Comparison of ENCODE assay signal across 13 cellular contexts in the genomic region with DNA sequence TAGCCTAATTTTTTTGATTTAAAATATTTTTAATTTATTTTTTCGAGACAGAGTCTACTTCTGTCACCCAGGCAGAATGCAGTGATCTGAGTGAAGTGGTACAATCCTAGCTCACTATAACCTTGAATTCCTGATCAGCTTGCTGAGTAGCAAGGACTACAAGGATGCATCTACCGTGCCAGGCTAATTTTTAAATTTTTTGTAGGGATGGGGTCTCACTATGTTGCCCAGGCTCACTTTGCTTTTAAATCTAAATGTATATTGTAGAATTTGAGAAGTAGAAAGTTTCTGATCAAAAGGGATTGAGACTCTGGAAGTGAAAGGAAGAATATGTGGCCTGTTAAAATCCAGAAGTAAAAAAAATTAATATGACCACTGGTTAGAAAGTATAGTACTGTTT. TPM values are rescaled to one million over a fixed set of nuclear protein-coding genes. Genes with fewer than 3 reads are reported as not detected.
DNase-seq lines count a peak whose midpoint lies in the region; ATAC-seq, FAIRE-seq and TF ChIP-seq lines count a peak whose summit lies in the region.
"Had no signal": no experiment of that assay in that cellular context is flagged by ENCODE, and none has a peak within 500 bp of the region (broad histone marks: within the 10 kb centered on the region; RNA-seq: fewer than 3 reads in every experiment).

No MANE protein-coding gene starts in this region.

- no peaks in the 10 kb centered on the region for H3K9me3 ChIP-seq in heart right ventricle
- no peaks in the 10 kb centered on the region for H3K9me3 ChIP-seq in GM12878 (replicated peaks; ENCODE audit: control insufficient read depth, insufficient read depth, low read length)
- no peaks in the 10 kb centered on the region for H3K9me3 ChIP-seq in lower lobe of right lung
- H3K9me3 ChIP-seq in upper lobe of left lung = no peaks in the 10 kb centered on the region
- H3K9me3 ChIP-seq: sigmoid colon had no signal

- TF ChIP-seq EP300 in GM12878 (IDR thresholded peaks at IDR 0.05; ENCODE audit: borderline replicate concordance in 1 of 2, control insufficient read depth in 1 of 2, low read depth in 2 of 2, low read length in 2 of 2) = no peak
- TF ChIP-seq EP300 in upper lobe of left lung (IDR thresholded peaks at IDR 0.05) = no peak

- TF ChIP-seq RAD21 in GM12878 (IDR thresholded peaks at IDR 0.05; ENCODE audit: insufficient read depth, low read depth, low read length) = no peak

- RAD21 ChIA-PET in GM12878 (lab: Charles Lee; ENCODE audit: unreplicated experiment) = interaction anchor here (1.2 to 3.2 kb wide), 5 partner anchors 25 to 218 kb away, joined by 3 to 41 read pairs (median 3); partner anchors contain the start of genes FAM76A, IFI6 and PPP1R8

- H3K36me3 ChIP-seq in heart right ventricle (peaks cover 0 to 30% (median 0%) of the 10 kb centered on the region in 9 donors), GM12878 (ENCODE audit: control insufficient read depth in 2 of 2, insufficient read depth in 2 of 2, low read length in 1 of 2) (peaks cover 0 to 4% of the 10 kb centered on the region in 2 experiments; a peak in 2 of 4 replicates), lower lobe of right lung (peaks cover 12% of the 10 kb centered on the region), upper lobe of left lung (peaks cover 0 to 17% (median 5%) of the 10 kb centered on the region in 4 donors)

- ATAC-seq in heart right ventricle (no peak), left ventricle myocardium superior (no peak), GM12878 (no peak), lower lobe of right lung (no peak), upper lobe of left lung (ENCODE audit: low FRiP score in 2 of 2) (no peak), GM18858 (IDR thresholded peaks at IDR 0.05; ENCODE audit: unreplicated experiment) (no peak)
- ATAC-seq: Right ventricle myocardium inferior had no signal

- POLR2A ChIA-PET in GM12878 (lab: Charles Lee) = interaction anchor here (0.6 to 3.1 kb wide), 7 partner anchors 9 to 157 kb away, joined by 3 to 26 read pairs (median 4); partner anchors contain the start of gene FAM76A

- peak overlapping the region; percentile 68 for H3K4me2 ChIP-seq in GM12878 (ENCODE audit: control insufficient read depth, insufficient read depth)

- no TSS peak for BruUV-seq in GM12878 (replicated peaks; lab: Mats Ljungman, UMichigan)

- CTCF ChIA-PET in GM12878 (lab: Yijun Ruan, JAX) = interaction anchor here (1.2 to 5.3 kb wide), 5 partner anchors 15 to 301 kb away, joined by 3 to 33 read pairs (median 3); partner anchors contain the start of genes FAM76A and IFI6

- H3K27ac ChIP-seq in heart right ventricle (peak overlapping the region in 8 of 10 donors; percentile 94 to 99 (median 96)), GM12878 (ENCODE audit: control insufficient read depth, insufficient read depth) (peak overlapping the region; percentile 32), lower lobe of right lung (peak overlapping the region; percentile 98), upper lobe of left lung (peak overlapping the region; percentile 96 to 99 (median 98))

- no peak for TF ChIP-seq CTCF in heart right ventricle (IDR thresholded peaks at IDR 0.05)
- no peak for TF ChIP-seq CTCF in GM12878 (IDR thresholded peaks at IDR 0.05 in 2 of 3, conservative IDR thresholded peaks at IDR 0.05 in 1 of 3; ENCODE audit: control insufficient read depth in 2 of 3, extremely low read depth in 1 of 3, insufficient read depth in 1 of 3, low read depth in 3 of 3, low read length in 3 of 3)
- no peak for TF ChIP-seq CTCF in lower lobe of right lung (IDR thresholded peaks at IDR 0.05)
- TF ChIP-seq CTCF in upper lobe of left lung (IDR thresholded peaks at IDR 0.05) = no peak
- no peak for TF ChIP-seq CTCF in lower leg skin (IDR thresholded peaks at IDR 0.05)

- peaks cover 62% of the 10 kb centered on the region for H3K79me2 ChIP-seq in GM12878 (ENCODE audit: control insufficient read depth, insufficient read depth, low read length)

- H3K27me3 ChIP-seq in heart right ventricle (no peaks in the 10 kb centered on the region), GM12878 (replicated peaks in 1 of 2; ENCODE audit: control insufficient read depth in 2 of 2, insufficient read depth in 2 of 2, low read length in 1 of 2) (no peaks in the 10 kb centered on the region), lower lobe of right lung (ENCODE audit: low read depth) (no peaks in the 10 kb centered on the region), upper lobe of left lung (no peaks in the 10 kb centered on the region)
- H3K27me3 ChIP-seq: sigmoid colon had no signal

- in situ Hi-C loops in GM12878 (cut with MboI) = no loop called here

- SMC1A ChIA-PET in GM12878 (lab: Charles Lee; ENCODE audit: uncharacterized antibody, unreplicated experiment) = interaction anchor here (1.0 to 5.4 kb wide), 5 partner anchors 10 to 104 kb away, joined by 3 to 35 read pairs (median 4); no protein-coding TSS in a partner anchor

- no peak for FAIRE-seq in GM12878 (lab: Jason Lieb, UNC)
- FAIRE-seq: colon had no signal

- 81 to 92% methylated on average over 2 of the region's 2 CpGs for WGBS in heart right ventricle, 2 donors
- WGBS in GM12878 (ENCODE audit: insufficient coverage, insufficient replicate concordance, low lambda C conversion rate, missing lambda C conversion rate) = 50% methylated on average over 2 of the region's 2 CpGs
- 67 to 75% methylated on average over 2 of the region's 2 CpGs for WGBS in upper lobe of left lung, 2 donors
- 80 to 87% methylated on average over 2 of the region's 2 CpGs for WGBS in lower leg skin, 2 donors

- H3K4me3 ChIP-seq in heart right ventricle = peak overlapping the region in 7 of 10 donors; percentile 80 to 100 (median 91)
- peak overlapping the region; percentile 63 for H3K4me3 ChIP-seq in GM12878
- peak overlapping the region; percentile 95 for H3K4me3 ChIP-seq in lower lobe of right lung
- peak overlapping the region in 3 of 4 donors; percentile 77 to 92 (median 84) for H3K4me3 ChIP-seq in upper lobe of left lung
- H3K4me3 ChIP-seq in lower leg skin (ENCODE audit: low read depth, poor library complexity, severe bottlenecking) = no peak overlapping the region

- no peak overlapping the region for H2AFZ ChIP-seq in GM12878 (ENCODE audit: control insufficient read depth, low read depth, low read length)

- intact Hi-C loops in heart right ventricle (cut with DNase I) (loop anchor here in 2 of 10 donors (5.0 kb wide), 1 partner anchor 47 kb away; the partner anchor contains the start of gene FAM76A (in 2 of the 2)), left ventricle myocardium superior (cut with micrococcal nuclease) (no loop called here), GM12878 (cut with micrococcal nuclease; ENCODE audit: unreplicated experiment) (loop anchor here (5.0 to 10.0 kb wide), 2 partner anchors 102 to 470 kb away; partner anchors contain the start of gene IFI6), lower lobe of right lung (cut with DNase I) (no loop called here), lower leg skin (cut with DNase I; ENCODE audit: low total_unique reads) (no loop called here)

- H4K20me1 ChIP-seq in GM12878 (ENCODE audit: control insufficient read depth, insufficient read depth) = peaks cover 8% of the 10 kb centered on the region; the same call in 1 of the 2 replicates

- TF ChIP-seq POLR2A in GM12878 (IDR thresholded peaks at IDR 0.05; ENCODE audit: low read depth, low read length) = no peak
- no peak for TF ChIP-seq POLR2A in upper lobe of left lung (IDR thresholded peaks at IDR 0.05)
- TF ChIP-seq POLR2A in lower leg skin (IDR thresholded peaks at IDR 0.05) = no peak

- H3K4me1 ChIP-seq in heart right ventricle (peaks cover 0 to 67% (median 30%) of the 10 kb centered on the region in 9 donors), GM12878 (ENCODE audit: control insufficient read depth, insufficient read depth, low read length) (peaks cover 6% of the 10 kb centered on the region), lower lobe of right lung (peaks cover 59% of the 10 kb centered on the region), upper lobe of left lung (peaks cover 38 to 66% (median 56%) of the 10 kb centered on the region in 4 donors)

- DNase-seq in heart right ventricle = no peak
- no peak for DNase-seq in left ventricle myocardium superior
- no peak for DNase-seq in GM12878 (ENCODE audit: low read depth, low spot score)
- DNase-seq in lower lobe of right lung = no peak
- no peak for DNase-seq in upper lobe of left lung
- DNase-seq in DMS53 (lab: John Stamatoyannopoulos, UW) = no peak
- DNase-seq in lower leg skin (ENCODE audit: low spot score in 2 of 2) = no peak
- DNase-seq: midbrain, NCI-H226, sigmoid colon had no signal

- H3K9ac ChIP-seq in GM12878 (ENCODE audit: control insufficient read depth, insufficient read depth, low read length) = peak overlapping the region; percentile 94

RNA-seq across cellular contexts. Expression of gene STX12, which starts 1.6 kb away (rescaled TPM):
- total RNA-seq in heart right ventricle = 10 to 100 TPM; 17.2 to 45.7 (median 22.5) TPM
- polyA plus RNA-seq in heart right ventricle = 10 to 100 TPM; 15.1 to 20.4 TPM
- 23.7 TPM for total RNA-seq in left ventricle myocardium superior
- 74.7 and 75.4 TPM in 2 replicates for total RNA-seq in GM12878 (2013; cell fraction: nucleolus; rRNA removed)
- 29.9 and 32.7 TPM in 2 replicates for total RNA-seq in GM12878 (2014; rRNA removed)
- total RNA-seq in GM12878 (2014; rRNA removed; fragmentation: Illumina TruSeq; extraction: Trizol) = 29.4 and 33.6 TPM in 2 replicates
- total RNA-seq in GM12878 (2021) = 24.5 and 29.3 TPM in 2 replicates
- polyA plus RNA-seq in GM12878 (2011; ENCODE audit: low read depth) = 9.5 TPM
- polyA plus RNA-seq in GM12878 (2011; rRNA removed) = 22.5 and 29.6 TPM in 2 replicates
- polyA plus RNA-seq in GM12878 (2011; cell fraction: cytosol; rRNA removed) = 11.0 and 12.8 TPM in 2 replicates
- 28.9 and 31.3 TPM in 2 replicates for polyA plus RNA-seq in GM12878 (2011; cell fraction: nucleus; rRNA removed)
- polyA plus RNA-seq in GM12878 (2012) = 18.1 and 21.7 TPM in 2 replicates
- polyA plus RNA-seq in GM12878 (2014; fragmentation: Illumina TruSeq; extraction: Trizol) = 35.0 and 44.5 TPM in 2 replicates
- 10 to 100 TPM; 23.5 to 26.9 TPM for polyA plus RNA-seq in GM12878 (2014; fragmentation: Nextera tagmentation; extraction: Ambion mirVana)
- polyA plus RNA-seq in GM12878 (2014; rRNA removed) = 19.2 and 30.1 TPM in 2 replicates
- polyA plus RNA-seq in GM12878 (2016; fragmentation: Nextera tagmentation; extraction: Ambion mirVana) = 10 to 100 TPM; 20.2 to 25.5 TPM
- polyA minus RNA-seq in GM12878 (2011; rRNA and poly(A)+ RNA removed) = 19.5 and 23.7 TPM in 2 replicates
- 4.8 and 9.4 TPM in 2 replicates for polyA minus RNA-seq in GM12878 (2011; cell fraction: cytosol; rRNA and poly(A)+ RNA removed)
- polyA minus RNA-seq in GM12878 (2011; cell fraction: nucleus; rRNA and poly(A)+ RNA removed) = 10.8 and 12.6 TPM in 2 replicates
- total RNA-seq in lower lobe of right lung = 91.0 TPM
- 100 to 1,000 TPM in 2 of 6 donors, 10 to 100 TPM in 4; 47.1 to 107 (median 88.2) TPM for total RNA-seq in upper lobe of left lung
- total RNA-seq in lower leg skin = 100 to 1,000 TPM in 1 of 4 donors, 10 to 100 TPM in 3; 58.7 to 115 (median 69.8) TPM

RNA-seq across cellular contexts. Expression of gene FAM76A, which starts 48.9 kb away (rescaled TPM):
- 10 to 100 TPM in 9 of 10 donors, 1 to 10 TPM in 1; 9.6 to 15.1 (median 13.1) TPM for total RNA-seq in heart right ventricle
- 1 to 10 TPM; 2.8 to 5.4 TPM for polyA plus RNA-seq in heart right ventricle
- total RNA-seq in left ventricle myocardium superior = 12.3 TPM
- total RNA-seq in GM12878 (2013; cell fraction: nucleolus; rRNA removed) = 4.8 and 6.7 TPM in 2 replicates
- total RNA-seq in GM12878 (2014; rRNA removed) = 7.7 and 10.0 TPM in 2 replicates
- total RNA-seq in GM12878 (2014; rRNA removed; fragmentation: Illumina TruSeq; extraction: Trizol) = 6.7 and 9.0 TPM in 2 replicates
- 7.6 and 9.4 TPM in 2 replicates for total RNA-seq in GM12878 (2021)
- polyA plus RNA-seq in GM12878 (2011; ENCODE audit: low read depth) = 1.8 TPM
- 6.0 and 7.9 TPM in 2 replicates for polyA plus RNA-seq in GM12878 (2011; rRNA removed)
- 3.0 and 3.5 TPM in 2 replicates for polyA plus RNA-seq in GM12878 (2011; cell fraction: cytosol; rRNA removed)
- 3.5 and 4.0 TPM in 2 replicates for polyA plus RNA-seq in GM12878 (2011; cell fraction: nucleus; rRNA removed)
- 2.2 and 3.6 TPM in 2 replicates for polyA plus RNA-seq in GM12878 (2012)
- 7.1 and 8.0 TPM in 2 replicates for polyA plus RNA-seq in GM12878 (2014; fragmentation: Illumina TruSeq; extraction: Trizol)
- polyA plus RNA-seq in GM12878 (2014; fragmentation: Nextera tagmentation; extraction: Ambion mirVana) = 10 to 100 TPM in 1 of 2 experiments, 1 to 10 TPM in 1; 7.6 to 13.4 TPM
- polyA plus RNA-seq in GM12878 (2014; rRNA removed) = 4.7 and 5.4 TPM in 2 replicates
- polyA plus RNA-seq in GM12878 (2016; fragmentation: Nextera tagmentation; extraction: Ambion mirVana) = 10 to 100 TPM in 1 of 2 experiments, 1 to 10 TPM in 1; 6.8 to 11.1 TPM
- polyA minus RNA-seq in GM12878 (2011; rRNA and poly(A)+ RNA removed) = 4.8 and 8.4 TPM in 2 replicates
- polyA minus RNA-seq in GM12878 (2011; cell fraction: cytosol; rRNA and poly(A)+ RNA removed) = 2.9 and 8.1 TPM in 2 replicates
- polyA minus RNA-seq in GM12878 (2011; cell fraction: nucleus; rRNA and poly(A)+ RNA removed) = 3.0 and 4.0 TPM in 2 replicates
- total RNA-seq in lower lobe of right lung = 18.0 TPM
- 10 to 100 TPM; 10.9 to 50.3 (median 21.2) TPM for total RNA-seq in upper lobe of left lung
- total RNA-seq in lower leg skin = 10 to 100 TPM in 3 of 4 donors, 1 to 10 TPM in 1; 9.0 to 17.0 (median 14.2) TPM

RNA-seq across cellular contexts. Expression of gene PPP1R8, which starts 55.9 kb away (rescaled TPM):
- total RNA-seq in heart right ventricle = 10 to 100 TPM; 19.2 to 33.4 (median 26.2) TPM
- polyA plus RNA-seq in heart right ventricle = 10 to 100 TPM; 13.9 to 24.8 TPM
- total RNA-seq in left ventricle myocardium superior = 25.8 TPM
- 12.7 and 14.1 TPM in 2 replicates for total RNA-seq in GM12878 (2013; cell fraction: nucleolus; rRNA removed)
- 63.2 and 77.0 TPM in 2 replicates for total RNA-seq in GM12878 (2014; rRNA removed)
- total RNA-seq in GM12878 (2014; rRNA removed; fragmentation: Illumina TruSeq; extraction: Trizol) = 50.9 and 55.6 TPM in 2 replicates
- 47.2 and 50.3 TPM in 2 replicates for total RNA-seq in GM12878 (2021)
- 21.4 TPM for polyA plus RNA-seq in GM12878 (2011; ENCODE audit: low read depth)
- polyA plus RNA-seq in GM12878 (2011; rRNA removed) = 59.6 and 60.5 TPM in 2 replicates
- 53.4 and 54.1 TPM in 2 replicates for polyA plus RNA-seq in GM12878 (2011; cell fraction: cytosol; rRNA removed)
- 29.7 and 30.1 TPM in 2 replicates for polyA plus RNA-seq in GM12878 (2011; cell fraction: nucleus; rRNA removed)
- polyA plus RNA-seq in GM12878 (2012) = 28.2 and 29.3 TPM in 2 replicates
- polyA plus RNA-seq in GM12878 (2014; fragmentation: Illumina TruSeq; extraction: Trizol) = 61.7 and 69.5 TPM in 2 replicates
- 10 to 100 TPM; 14.5 to 15.3 TPM for polyA plus RNA-seq in GM12878 (2014; fragmentation: Nextera tagmentation; extraction: Ambion mirVana)
- polyA plus RNA-seq in GM12878 (2014; rRNA removed) = 57.1 and 65.0 TPM in 2 replicates
- 10 to 100 TPM; 10.2 to 13.1 TPM for polyA plus RNA-seq in GM12878 (2016; fragmentation: Nextera tagmentation; extraction: Ambion mirVana)
- polyA minus RNA-seq in GM12878 (2011; rRNA and poly(A)+ RNA removed) = 50.2 and 66.9 TPM in 2 replicates
- polyA minus RNA-seq in GM12878 (2011; cell fraction: cytosol; rRNA and poly(A)+ RNA removed) = 22.6 and 23.4 TPM in 2 replicates
- polyA minus RNA-seq in GM12878 (2011; cell fraction: nucleus; rRNA and poly(A)+ RNA removed) = 8.1 and 19.5 TPM in 2 replicates
- total RNA-seq in lower lobe of right lung = 31.3 TPM
- total RNA-seq in upper lobe of left lung = 10 to 100 TPM; 12.7 to 36.0 (median 29.9) TPM
- total RNA-seq in lower leg skin = 10 to 100 TPM; 25.1 to 49.1 (median 42.0) TPM

Comparison
In these comparisons a context has a peak if more than half of its experiments do, and no peak if none do; other contexts are left out.
1. H3K27ac ChIP-seq: peak in every context shown above with its lines; median percentile 98 in lower lobe of right lung; 98 in upper lobe of left lung; 96 in heart right ventricle; 32 in GM12878.